In the genomic region with DNA sequence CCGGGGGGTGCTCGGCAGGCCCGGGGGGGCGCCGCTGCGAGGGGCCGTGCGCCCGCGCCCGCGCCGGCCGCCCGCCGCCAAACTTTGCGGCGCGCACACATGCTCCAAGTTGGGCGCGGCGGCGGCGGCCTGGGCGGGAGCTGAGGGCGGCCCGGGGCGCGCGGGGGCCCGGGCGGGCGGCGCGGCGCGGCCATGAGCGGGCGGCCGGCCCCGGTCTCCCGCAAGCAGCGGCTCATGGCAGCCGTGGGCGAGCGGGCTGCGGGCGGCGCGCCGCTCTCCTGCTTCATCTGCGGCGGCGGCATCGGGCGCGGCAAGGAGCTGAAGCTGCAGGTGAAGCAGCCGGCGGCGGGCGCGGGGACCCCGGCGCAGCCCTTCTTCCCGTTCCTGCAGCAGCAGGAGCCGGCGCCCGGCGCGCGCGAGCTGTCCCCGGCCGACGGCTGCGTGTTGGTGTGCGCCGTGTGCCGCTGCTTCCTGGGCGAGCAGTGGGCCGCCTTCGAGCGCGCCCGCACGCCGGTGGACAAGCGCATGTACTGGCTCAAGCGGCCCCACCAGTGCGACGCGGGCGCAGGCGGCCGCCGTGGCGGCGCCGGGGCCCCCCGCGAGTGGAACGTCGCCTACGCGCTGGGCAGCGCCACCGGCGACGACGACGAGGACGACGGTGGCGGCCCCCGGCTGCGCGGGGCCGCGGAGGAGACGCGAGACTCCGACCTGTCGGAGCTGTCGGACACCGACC, we compare ENCODE assay signal across 8 cellular contexts. TPM values are rescaled to one million over a fixed set of nuclear protein-coding genes. Genes with fewer than 3 reads are reported as not detected.
A peak's percentile ranks its signal among the peaks of the same experiment; 100 is the strongest.
DNase-seq lines count a peak whose midpoint lies in the region; ATAC-seq and TF ChIP-seq lines count a peak whose summit lies in the region.
"Had no signal": no experiment of that assay in that cellular context is flagged by ENCODE, and none has a peak within 500 bp of the region (broad histone marks: within the 10 kb centered on the region; RNA-seq: fewer than 3 reads in every experiment).

No MANE protein-coding gene starts in this region.

- H3K27me3 ChIP-seq in GM23338 (ENCODE audit: insufficient read depth) (peaks cover 11% of the 10 kb centered on the region), right atrium auricular region (no peaks in the 10 kb centered on the region), spleen (replicated peaks in 1 of 7) (peaks cover 0 to 72% (median 29%) of the 10 kb centered on the region in 7 donors)

- TF ChIP-seq POLR2A in spleen (IDR thresholded peaks at IDR 0.05), result no peak

- H3K27ac ChIP-seq in GM23338 (ENCODE audit: low read depth) (no peak overlapping the region), SK-N-MC (no peak overlapping the region), right atrium auricular region (peak overlapping the region; percentile 48 to 67), spleen (peak overlapping the region in 3 of 8 donors; percentile 8 to 77 (median 69))

- H3K79me2 ChIP-seq in GM23338 (replicated peaks; ENCODE audit: insufficient read depth), result peaks cover 33% of the 10 kb centered on the region

- H3K4me1 ChIP-seq in GM23338 (ENCODE audit: insufficient read depth) (peaks cover 52% of the 10 kb centered on the region), right atrium auricular region (peaks cover 0 to 87% of the 10 kb centered on the region in 2 donors), spleen (peaks cover 22 to 93% (median 56%) of the 10 kb centered on the region in 6 donors)

- no peaks in the 10 kb centered on the region for H3K9me3 Mint-ChIP-seq in GM23338
- H3K9me3 Mint-ChIP-seq: activated B cell treated with CpG ODN at 0.5 μM for 24 hours had no signal

- H3K36me3 Mint-ChIP-seq in GM23338 (ENCODE audit: low read depth), result peaks cover 25% of the 10 kb centered on the region

- H3K27ac Mint-ChIP-seq in GM23338, result no peak overlapping the region
- H3K27ac Mint-ChIP-seq: activated B cell treated with CpG ODN at 0.5 μM for 24 hours had no signal

- peaks cover 13% of the 10 kb centered on the region; the same call in 1 of the 2 replicates for H3F3A ChIP-seq in GM23338 (replicated peaks; ENCODE audit: low read depth)

- peak overlapping the region; percentile 10; the same call in 1 of the 3 replicates for H3K4me3 Mint-ChIP-seq in GM23338

- H3K9me2 ChIP-seq in GM23338 (ENCODE audit: insufficient read depth), result no peaks in the 10 kb centered on the region

- no peak for ATAC-seq in GM23338
- no peak for ATAC-seq in HG02588 (IDR thresholded peaks at IDR 0.05; ENCODE audit: unreplicated experiment)
- ATAC-seq in HG02763 (IDR thresholded peaks at IDR 0.05; ENCODE audit: unreplicated experiment), result no peak

- DNase-seq in GM23338 (ENCODE audit: low spot score) (no peak), SK-N-MC (ENCODE audit: low read depth, low spot score) (no peak), right atrium auricular region (ENCODE audit: low spot score) (no peak), spleen (no peak), NCI-H510A (lab: John Stamatoyannopoulos, UW) (no peak)
- DNase-seq: activated B cell treated with CpG ODN at 0.5 μM for 24 hours had no signal

- H3K4me3 ChIP-seq in GM23338, result peak overlapping the region; percentile 54
- peak overlapping the region; percentile 64 for H3K4me3 ChIP-seq in SK-N-MC
- peak overlapping the region; percentile 42 to 64 for H3K4me3 ChIP-seq in right atrium auricular region
- H3K4me3 ChIP-seq in spleen, result peak overlapping the region in 7 of 8 donors; percentile 28 to 69 (median 44)

- H3K9me3 ChIP-seq in SK-N-MC (ENCODE audit: low read depth, low read length) (no peaks in the 10 kb centered on the region), right atrium auricular region (no peaks in the 10 kb centered on the region), spleen (no peaks in the 10 kb centered on the region)

- H3K4me1 Mint-ChIP-seq in GM23338, result peaks cover 67% of the 10 kb centered on the region

- no peak for TF ChIP-seq CTCF in GM23338 (conservative IDR thresholded peaks at IDR 0.05; ENCODE audit: low read depth in 2 of 2)
- TF ChIP-seq CTCF in right atrium auricular region (IDR thresholded peaks at IDR 0.05), result no peak
- no peak for TF ChIP-seq CTCF in spleen (IDR thresholded peaks at IDR 0.05 in 8 of 11, conservative IDR thresholded peaks at IDR 0.05 in 3 of 11)

- H3K36me3 ChIP-seq in GM23338 (ENCODE audit: insufficient read depth) (no peaks in the 10 kb centered on the region), SK-N-MC (ENCODE audit: insufficient read depth, low read length) (no peaks in the 10 kb centered on the region), right atrium auricular region (no peaks in the 10 kb centered on the region), spleen (no peaks in the 10 kb centered on the region)

- H3K4me2 ChIP-seq in GM23338, result peak overlapping the region; percentile 79

- WGBS in spleen, 5 donors, result 1 to 10% (median 2%) methylated on average over 44 to 125 of the region's 125 CpGs; no CpG with 5 or more reads in 1 of the 5 donors

- peaks cover 25% of the 10 kb centered on the region for H3K27me3 Mint-ChIP-seq in GM23338 (ENCODE audit: insufficient read depth, low read depth, poor library complexity)

- intact Hi-C loops in spleen (cut with DNase I; ENCODE audit: low total_unique reads), result no loop called here

- H2AFZ ChIP-seq in GM23338, result no peak overlapping the region

- H3K9ac ChIP-seq in SK-N-MC (ENCODE audit: insufficient read length), result no peak overlapping the region

- H4K20me1 ChIP-seq in GM23338 (replicated peaks; ENCODE audit: insufficient read depth), result peaks cover 26% of the 10 kb centered on the region

TF ChIP-seq in GM23338, 12 proteins besides CTCF, POLR2A, EP300 and RAD21 (continues in another document):
- TF ChIP-seq POLR2AphosphoS5 (IDR thresholded peaks at IDR 0.05; ENCODE audit: low read depth) (no peak), NANOG (IDR thresholded peaks at IDR 0.05; ENCODE audit: borderline replicate concordance) (no peak), CREB1 (CRISPR knock-in tag; IDR thresholded peaks at IDR 0.05; ENCODE audit: low read depth) (no peak), JUNB (IDR thresholded peaks at IDR 0.05; ENCODE audit: unreplicated experiment) (no peak), EZH2 (IDR thresholded peaks at IDR 0.05; ENCODE audit: low read depth, unreplicated experiment) (no peak)
- TF ChIP-seq, protein P1, sequence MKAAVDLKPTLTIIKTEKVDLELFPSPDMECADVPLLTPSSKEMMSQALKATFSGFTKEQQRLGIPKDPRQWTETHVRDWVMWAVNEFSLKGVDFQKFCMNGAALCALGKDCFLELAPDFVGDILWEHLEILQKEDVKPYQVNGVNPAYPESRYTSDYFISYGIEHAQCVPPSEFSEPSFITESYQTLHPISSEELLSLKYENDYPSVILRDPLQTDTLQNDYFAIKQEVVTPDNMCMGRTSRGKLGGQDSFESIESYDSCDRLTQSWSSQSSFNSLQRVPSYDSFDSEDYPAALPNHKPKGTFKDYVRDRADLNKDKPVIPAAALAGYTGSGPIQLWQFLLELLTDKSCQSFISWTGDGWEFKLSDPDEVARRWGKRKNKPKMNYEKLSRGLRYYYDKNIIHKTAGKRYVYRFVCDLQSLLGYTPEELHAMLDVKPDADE (IDR thresholded peaks at IDR 0.05), result no peak

RNA-seq across cellular contexts. Expression of gene CIBAR2, which starts 57.2 kb away (rescaled TPM):
- not detected in 2 replicates for total RNA-seq in GM23338 (2014; rRNA removed; shearing (Covaris generic))
- polyA plus RNA-seq in GM23338 (2016; fragmentation: Nextera tagmentation; extraction: Ambion mirVana), result not detected in 2 replicates
- total RNA-seq in right atrium auricular region, result not detected
- 1 to 10 TPM in 2 of 7 donors, under 1 TPM in 2, not detected in 3; 0.33 to 2.4 (median 0.91) TPM for total RNA-seq in spleen
- under 1 TPM; 0.13 to 0.77 (median 0.30) TPM for polyA plus RNA-seq in spleen
- total RNA-seq: activated B cell treated with CpG ODN at 0.5 μM for 24 hours had no signal

Comparison
In these comparisons a context has a peak if more than half of its experiments do, and no peak if none do; other contexts are left out.
1. H3K27ac ChIP-seq: peak in right atrium auricular region (2 of 2); none in GM23338 (single experiment) and SK-N-MC (single experiment).
2. Peak in every context shown above with its lines, with median percentiles within 50 percentile points of each other: H3K4me3 ChIP-seq.